In genomic region chr2:136217990-136218389, GRCh38 we compare ENCODE assay signal across 1 cellular context.
TF ChIP-seq lines count a peak whose summit lies in the region.

No MANE protein-coding gene starts in this region.

TF ChIP-seq in GM12878, 131 proteins besides CTCF, POLR2A, EP300 and RAD21 (continued from another document and continues in another):
- no peak for TF ChIP-seq ZBTB4 (CRISPR knock-in tag; IDR thresholded peaks at IDR 0.05)
- TF ChIP-seq POLR2AphosphoS5 (IDR thresholded peaks at IDR 0.05; ENCODE audit: low read length), result no peak
- no peak for TF ChIP-seq BCL3 (IDR thresholded peaks at IDR 0.05; ENCODE audit: borderline replicate concordance, insufficient read depth, low read depth, low read length, poor library complexity, severe bottlenecking)
- no peak; the same call in 1 of the 2 replicates for TF ChIP-seq ZNF687 (IDR thresholded peaks at IDR 0.05)
- TF ChIP-seq IKZF2 (IDR thresholded peaks at IDR 0.05), result peak; percentile 79
- TF ChIP-seq HDGF (IDR thresholded peaks at IDR 0.05), result no peak
- no peak for TF ChIP-seq KAT2A (conservative IDR thresholded peaks at IDR 0.05; ENCODE audit: control insufficient read depth, low read depth, low read length)
- TF ChIP-seq ATF2 (IDR thresholded peaks at IDR 0.05; ENCODE audit: low read length), result no peak
- peak; percentile 70 for TF ChIP-seq JUNB (IDR thresholded peaks at IDR 0.05)
- TF ChIP-seq ZBTB11 (CRISPR knock-in tag; IDR thresholded peaks at IDR 0.05), result no peak
- TF ChIP-seq ZZZ3 (IDR thresholded peaks at IDR 0.05; ENCODE audit: control insufficient read depth, insufficient read length, low read depth), result no peak
- TF ChIP-seq MAX (IDR thresholded peaks at IDR 0.05; ENCODE audit: low read depth, low read length), result no peak
- no peak for TF ChIP-seq NBN (IDR thresholded peaks at IDR 0.05)
- TF ChIP-seq HCFC1 (IDR thresholded peaks at IDR 0.05; ENCODE audit: low read length), result no peak
- TF ChIP-seq CUX1 (IDR thresholded peaks at IDR 0.05; ENCODE audit: insufficient replicate concordance, low read depth, low read length), result no peak
- no peak for TF ChIP-seq CBX5 (IDR thresholded peaks at IDR 0.05; ENCODE audit: low read depth)
- TF ChIP-seq EZH2 (IDR thresholded peaks at IDR 0.05; ENCODE audit: borderline replicate concordance, control insufficient read depth, low read depth, low read length), result no peak
- TF ChIP-seq ZBED1 (IDR thresholded peaks at IDR 0.05; ENCODE audit: borderline replicate concordance), result 0 out of 2 replicates have a peak, but pooled peaks have one; percentile 22
- TF ChIP-seq BACH1 (IDR thresholded peaks at IDR 0.05; ENCODE audit: borderline replicate concordance), result no peak
- no peak for TF ChIP-seq ZNF24 (IDR thresholded peaks at IDR 0.05)
- no peak for TF ChIP-seq USF1 (IDR thresholded peaks at IDR 0.05; ENCODE audit: borderline replicate concordance, extremely low read length, insufficient read depth, low read depth, low read length)
- TF ChIP-seq TAF1 (IDR thresholded peaks at IDR 0.05; ENCODE audit: borderline replicate concordance, low read depth, low read length), result no peak
- no peak for TF ChIP-seq SREBF2 (IDR thresholded peaks at IDR 0.05; ENCODE audit: low read length)
- no peak for TF ChIP-seq NKRF (conservative IDR thresholded peaks at IDR 0.05)
- TF ChIP-seq RUNX3 (IDR thresholded peaks at IDR 0.05; ENCODE audit: low read length), result peak; percentile 15; the same call in 1 of the 2 replicates
- no peak for TF ChIP-seq ASH2L (IDR thresholded peaks at IDR 0.05; ENCODE audit: borderline replicate concordance, low read depth)
- peak; percentile 32; the same call in 1 of the 2 replicates for TF ChIP-seq FOXM1 (IDR thresholded peaks at IDR 0.05; ENCODE audit: low read depth, low read length)
- no peak for TF ChIP-seq RELB (IDR thresholded peaks at IDR 0.05; ENCODE audit: low read depth)
- TF ChIP-seq CBFB (IDR thresholded peaks at IDR 0.05; ENCODE audit: low read depth), result no peak
- no peak for TF ChIP-seq NFYA (IDR thresholded peaks at IDR 0.05; ENCODE audit: borderline replicate concordance, low read depth, low read length)
- TF ChIP-seq SUZ12 (IDR thresholded peaks at IDR 0.05; ENCODE audit: unreplicated experiment), result no peak
- no peak for TF ChIP-seq TARDBP (IDR thresholded peaks at IDR 0.05; ENCODE audit: borderline replicate concordance)
